Comparison of ENCODE assay signal across 1 cellular context in genomic region chr3:51703026-51703775, GRCh38.
TF ChIP-seq lines count a peak whose summit lies in the region.

No MANE protein-coding gene starts in this region.

TF ChIP-seq in H1, 55 proteins besides CTCF, POLR2A, EP300 and RAD21:
- TF ChIP-seq CHD2 (IDR thresholded peaks at IDR 0.05; ENCODE audit: low read length) = no peak
TF ChIP-seq in H1: peak in this region for 0.
